Comparison of ENCODE assay signal across 8 cellular contexts in genomic region chr11:73335204-73335923, GRCh38. TPM values are rescaled to one million over a fixed set of nuclear protein-coding genes. Genes with fewer than 3 reads are reported as not detected.
DNase-seq lines count a peak whose midpoint lies in the region; ATAC-seq and TF ChIP-seq lines count a peak whose summit lies in the region.

No MANE protein-coding gene starts in this region.

- no peaks in the 10 kb centered on the region for H3K4me1 Mint-ChIP-seq in activated CD4-positive, alpha-beta T cell treated with anti-CD3 and anti-CD28 coated beads, Interleukin-2, amount 10 ng/mL, durations not matched to agents 24 days and 14 days

- intact Hi-C loops in activated CD4-positive, alpha-beta T cell treated with anti-CD3 and anti-CD28 coated beads, Interleukin-2, amount 10 ng/mL, durations not matched to agents 24 days and 14 days (cut with micrococcal nuclease) = loop anchor here (1.0 kb wide), 2 partner anchors 28 to 40 kb away; no protein-coding TSS in a partner anchor
- intact Hi-C loops in lower lobe of right lung (cut with DNase I) = no loop called here

- ATAC-seq in lower lobe of right lung = peak; percentile 85 to 87
- no peak for ATAC-seq in GM21447 (IDR thresholded peaks at IDR 0.05; ENCODE audit: unreplicated experiment)

- in situ Hi-C loops in HAP-1 (cut with MboI; ENCODE audit: low sequenced_read_pairs) = no loop called here

- H3K9me3 ChIP-seq in HAP-1 (no peaks in the 10 kb centered on the region), lower lobe of right lung (no peaks in the 10 kb centered on the region)

- no peak for DNase-seq in AG09309 (ENCODE audit: low read depth)
- DNase-seq in HAP-1 (ENCODE audit: low spot score in 2 of 2) = peak; percentile 61 to 92
- peak; percentile 24 to 85 for DNase-seq in NCI-H526 (lab: John Stamatoyannopoulos, UW)
- DNase-seq in activated CD4-positive, alpha-beta T cell treated with anti-CD3 and anti-CD28 coated beads, Interleukin-2, amount 10 ng/mL, durations not matched to agents 24 days and 14 days = peak; percentile 93
- DNase-seq in coronary artery (ENCODE audit: low spot score) = no peak
- peak; percentile 81 for DNase-seq in lower lobe of right lung
- DNase-seq in stimulated activated CD4-positive, alpha-beta T cell treated with anti-CD3 and anti-CD28 coated beads, TNF-alpha, amount 100 ng/mL, for 24 hours (ENCODE audit: low read depth in 3 of 3) = peak; percentile 59 to 78 (median 60)

- H3K27me3 Mint-ChIP-seq in activated CD4-positive, alpha-beta T cell treated with anti-CD3 and anti-CD28 coated beads, Interleukin-2, amount 10 ng/mL, durations not matched to agents 24 days and 14 days = peaks cover 6% of the 10 kb centered on the region

- H3K27ac ChIP-seq in coronary artery (peak overlapping the region; percentile 49 to 89), lower lobe of right lung (peak overlapping the region; percentile 63)

- TF ChIP-seq CTCF in AG09309 (IDR thresholded peaks at IDR 0.05; ENCODE audit: control insufficient read depth, insufficient read depth, low read depth, low read length, missing control alignments) (peak; percentile 98), coronary artery (IDR thresholded peaks at IDR 0.05) (peak; percentile 98), lower lobe of right lung (IDR thresholded peaks at IDR 0.05) (peak; percentile 99)

- H3K9me3 Mint-ChIP-seq in activated CD4-positive, alpha-beta T cell treated with anti-CD3 and anti-CD28 coated beads, Interleukin-2, amount 10 ng/mL, durations not matched to agents 24 days and 14 days = no peaks in the 10 kb centered on the region

- H3K4me1 ChIP-seq in HAP-1 = peaks cover 18% of the 10 kb centered on the region
- H3K4me1 ChIP-seq in lower lobe of right lung = peaks cover 51% of the 10 kb centered on the region

- no peak overlapping the region for H3K4me3 ChIP-seq in AG09309 (ENCODE audit: control insufficient read depth, low read depth, low read length)
- no peak overlapping the region for H3K4me3 ChIP-seq in HAP-1
- peak overlapping the region; percentile 37 for H3K4me3 ChIP-seq in coronary artery
- H3K4me3 ChIP-seq in lower lobe of right lung = no peak overlapping the region

- H3K36me3 ChIP-seq in HAP-1 (replicated peaks) = no peaks in the 10 kb centered on the region
- H3K36me3 ChIP-seq in lower lobe of right lung = no peaks in the 10 kb centered on the region

- H3K27me3 ChIP-seq in HAP-1 (ENCODE audit: low read depth) (no peaks in the 10 kb centered on the region), lower lobe of right lung (ENCODE audit: low read depth) (no peaks in the 10 kb centered on the region)

- no peak overlapping the region for H3K4me3 Mint-ChIP-seq in activated CD4-positive, alpha-beta T cell treated with anti-CD3 and anti-CD28 coated beads, Interleukin-2, amount 10 ng/mL, durations not matched to agents 24 days and 14 days

- no peaks in the 10 kb centered on the region for H3K36me3 Mint-ChIP-seq in activated CD4-positive, alpha-beta T cell treated with anti-CD3 and anti-CD28 coated beads, Interleukin-2, amount 10 ng/mL, durations not matched to agents 24 days and 14 days (ENCODE audit: low read depth)

- no peak overlapping the region for H3K27ac Mint-ChIP-seq in activated CD4-positive, alpha-beta T cell treated with anti-CD3 and anti-CD28 coated beads, Interleukin-2, amount 10 ng/mL, durations not matched to agents 24 days and 14 days

RNA-seq across cellular contexts. Expression of gene ARHGEF17, which starts 27.3 kb away (rescaled TPM):
- 0.05 TPM in 1 of 2 replicates, not detected in the other for total RNA-seq in activated CD4-positive, alpha-beta T cell treated with anti-CD3 and anti-CD28 coated beads, Interleukin-2, amount 10 ng/mL, durations not matched to agents 24 days and 14 days
- total RNA-seq in lower lobe of right lung = 56.5 TPM

RNA-seq across cellular contexts. Expression of gene RELT, which starts 40.8 kb away (rescaled TPM):
- total RNA-seq in activated CD4-positive, alpha-beta T cell treated with anti-CD3 and anti-CD28 coated beads, Interleukin-2, amount 10 ng/mL, durations not matched to agents 24 days and 14 days = 35.0 and 38.5 TPM in 2 replicates
- 15.4 TPM for total RNA-seq in lower lobe of right lung

Comparison
In these comparisons a context has a peak if more than half of its experiments do, and no peak if none do; other contexts are left out.
1. DNase-seq: peak in HAP-1 (2 of 2), NCI-H526 (2 of 2), activated CD4-positive, alpha-beta T cell treated with anti-CD3 and anti-CD28 coated beads, Interleukin-2, amount 10 ng/mL, durations not matched to agents 24 days and 14 days (single experiment), lower lobe of right lung (single experiment) and stimulated activated CD4-positive, alpha-beta T cell treated with anti-CD3 and anti-CD28 coated beads, TNF-alpha, amount 100 ng/mL, for 24 hours (3 of 3); none in AG09309 (single experiment) and coronary artery (single experiment).
2. RNA of gene ARHGEF17, which starts 27.3 kb away (total RNA-seq): 56.5 TPM in lower lobe of right lung (single experiment); 0.05 TPM in activated CD4-positive, alpha-beta T cell treated with anti-CD3 and anti-CD28 coated beads, Interleukin-2, amount 10 ng/mL, durations not matched to agents 24 days and 14 days; every median in the first group is over 10 times any median in the second.
3. Peak in every context shown above with its lines, with median percentiles within 50 percentile points of each other: CTCF ChIP-seq.